ENCODE assay signal across 25 cellular contexts in the genomic region with DNA sequence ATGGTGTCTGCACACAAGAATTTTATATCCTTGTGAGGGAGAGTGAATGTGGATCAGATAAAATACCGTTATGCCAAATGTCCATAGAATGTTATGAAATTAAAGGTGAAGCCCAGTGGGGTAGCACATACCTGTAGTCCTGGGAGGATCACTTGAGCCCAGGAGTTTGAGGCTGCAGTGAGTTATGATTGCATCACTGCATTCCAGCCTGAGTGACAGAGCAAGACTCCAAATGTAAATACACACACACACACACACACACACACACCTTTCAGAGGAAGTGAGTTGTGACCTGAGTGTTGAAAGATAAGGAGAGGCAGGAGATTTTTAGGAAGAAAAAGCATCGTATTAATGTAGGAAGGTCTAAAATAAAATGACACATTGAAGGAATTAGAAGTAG. TPM values are rescaled to one million over a fixed set of nuclear protein-coding genes. Genes with fewer than 3 reads are reported as not detected.
DNase-seq lines count a peak whose midpoint lies in the region; ATAC-seq and TF ChIP-seq lines count a peak whose summit lies in the region.
"Had no signal": no experiment of that assay in that cellular context is flagged by ENCODE, and none has a peak within 500 bp of the region (broad histone marks: within the 10 kb centered on the region; RNA-seq: fewer than 3 reads in every experiment).

No MANE protein-coding gene starts in this region.

- in situ Hi-C loops in Caki2 (cut with HindIII; ENCODE audit: low pct_unique_long_range_greater_than_20kb, low sequenced_read_pairs) = no loop called here

- TF ChIP-seq CTCF in epithelial cell of esophagus (IDR thresholded peaks at IDR 0.05; ENCODE audit: insufficient read depth, low read depth, low read length, missing control alignments) = no peak

- peaks cover 26 to 56% of the 10 kb centered on the region in 2 donors for H3K36me3 Mint-ChIP-seq in CD4-positive, alpha-beta memory T cell
- peaks cover 18% of the 10 kb centered on the region for H3K36me3 Mint-ChIP-seq in activated CD4-positive, alpha-beta T cell treated with anti-CD3 and anti-CD28 coated beads for 36 hours (ENCODE audit: low read depth)

- H3K27ac Mint-ChIP-seq in CD4-positive, alpha-beta memory T cell = peak overlapping the region in 1 of 7 donors; percentile 3
- no peak overlapping the region for H3K27ac Mint-ChIP-seq in activated CD4-positive, alpha-beta T cell treated with anti-CD3 and anti-CD28 coated beads for 36 hours
- H3K27ac Mint-ChIP-seq: activated naive CD4-positive, alpha-beta T cell treated with anti-CD3 and anti-CD28 coated beads, Interleukin-2, amount 10 ng/mL, durations not matched to agents 7 days and 5 days; activated T-cell treated with anti-CD3 and anti-CD28 coated beads, Interleukin-2, amount 50 U/mL, for 72 hours; nephron; stimulated activated effector memory CD8-positive, alpha-beta T cell treated with anti-CD3 and anti-CD28 coated beads, Interleukin-12 subunit alpha, Interleukin-12 subunit beta, amount 100 ng/mL, for 72 hours had no signal

- no peaks in the 10 kb centered on the region for H3K9me3 ChIP-seq in CD4-positive, alpha-beta memory T cell (ENCODE audit: control insufficient read depth in 1 of 2, low read length in 2 of 2)
- H3K9me3 ChIP-seq: A549, suprapubic skin had no signal

- CTCF ChIA-PET in CD4-positive, alpha-beta memory T cell (lab: Charles Lee; ENCODE audit: partially characterized antibody) = no interaction called here
- CTCF ChIA-PET in activated CD4-positive, alpha-beta T cell treated with anti-CD3 and anti-CD28 coated beads for 36 hours (lab: Charles Lee) = no interaction called here

- H3K4me3 ChIP-seq in epithelial cell of esophagus (ENCODE audit: low read length) = no peak overlapping the region
- no peak overlapping the region for H3K4me3 ChIP-seq in CD4-positive, alpha-beta memory T cell (ENCODE audit: low read length in 2 of 2)
- H3K4me3 ChIP-seq: A549, GM23248, suprapubic skin had no signal

- ATAC-seq in left lobe of liver = peak; percentile 57
- ATAC-seq in HG03378 (IDR thresholded peaks at IDR 0.05; ENCODE audit: unreplicated experiment) = no peak
- no peak for ATAC-seq in activated CD4-positive, alpha-beta T cell treated with anti-CD3 and anti-CD28 coated beads for 36 hours
- ATAC-seq: A549; activated CD4-positive, CD25-positive, alpha-beta regulatory T cell treated with anti-CD3 and anti-CD28 coated beads, Interleukin-2, amount 50 U/mL, for 24 hours; activated T-cell treated with anti-CD3 and anti-CD28 coated beads, Interleukin-2, amount 50 U/mL, for 72 hours; stimulated activated effector memory CD8-positive, alpha-beta T cell treated with anti-CD3 and anti-CD28 coated beads, Interleukin-12 subunit alpha, Interleukin-12 subunit beta, amount 100 ng/mL, for 72 hours had no signal

- no peaks in the 10 kb centered on the region for H3K9me3 Mint-ChIP-seq in CD4-positive, alpha-beta memory T cell
- H3K9me3 Mint-ChIP-seq in activated CD4-positive, alpha-beta T cell treated with anti-CD3 and anti-CD28 coated beads for 36 hours (ENCODE audit: low read depth) = no peaks in the 10 kb centered on the region
- H3K9me3 Mint-ChIP-seq: activated naive CD4-positive, alpha-beta T cell treated with anti-CD3 and anti-CD28 coated beads, Interleukin-2, amount 10 ng/mL, durations not matched to agents 7 days and 5 days; activated T-cell treated with anti-CD3 and anti-CD28 coated beads, Interleukin-2, amount 50 U/mL, for 72 hours; nephron; stimulated activated effector memory CD8-positive, alpha-beta T cell treated with anti-CD3 and anti-CD28 coated beads, Interleukin-12 subunit alpha, Interleukin-12 subunit beta, amount 100 ng/mL, for 72 hours had no signal

- peaks cover 11% of the 10 kb centered on the region for H3K36me3 ChIP-seq in CD4-positive, alpha-beta memory T cell (ENCODE audit: insufficient read depth, low read length)

- H3K27ac ChIP-seq in CD4-positive, alpha-beta memory T cell (ENCODE audit: low read depth, low read length) = no peak overlapping the region
- H3K27ac ChIP-seq: A549, GM23248, parathyroid adenoma, suprapubic skin had no signal

- POLR2A ChIA-PET in CD4-positive, alpha-beta memory T cell (lab: Charles Lee; ENCODE audit: partially characterized antibody) = no interaction called here
- POLR2A ChIA-PET in activated CD4-positive, alpha-beta T cell treated with anti-CD3 and anti-CD28 coated beads for 36 hours (lab: Charles Lee) = no interaction called here

- H3K4me1 Mint-ChIP-seq in CD4-positive, alpha-beta memory T cell = no peaks in the 10 kb centered on the region
- H3K4me1 Mint-ChIP-seq in activated CD4-positive, alpha-beta T cell treated with anti-CD3 and anti-CD28 coated beads for 36 hours = no peaks in the 10 kb centered on the region
- H3K4me1 Mint-ChIP-seq: activated naive CD4-positive, alpha-beta T cell treated with anti-CD3 and anti-CD28 coated beads, Interleukin-2, amount 10 ng/mL, durations not matched to agents 7 days and 5 days; nephron; stimulated activated effector memory CD8-positive, alpha-beta T cell treated with anti-CD3 and anti-CD28 coated beads, Interleukin-12 subunit alpha, Interleukin-12 subunit beta, amount 100 ng/mL, for 72 hours had no signal

- no peaks in the 10 kb centered on the region for H3K27me3 ChIP-seq in CD4-positive, alpha-beta memory T cell (ENCODE audit: insufficient read depth, low read length)
- H3K27me3 ChIP-seq: suprapubic skin had no signal

- no peaks in the 10 kb centered on the region for H3K4me1 ChIP-seq in CD4-positive, alpha-beta memory T cell (ENCODE audit: insufficient read depth, low read length)
- H3K4me1 ChIP-seq: parathyroid adenoma, suprapubic skin had no signal

- H3K27me3 Mint-ChIP-seq in CD4-positive, alpha-beta memory T cell = no peaks in the 10 kb centered on the region
- H3K27me3 Mint-ChIP-seq in activated CD4-positive, alpha-beta T cell treated with anti-CD3 and anti-CD28 coated beads for 36 hours = no peaks in the 10 kb centered on the region
- H3K27me3 Mint-ChIP-seq: activated naive CD4-positive, alpha-beta T cell treated with anti-CD3 and anti-CD28 coated beads, Interleukin-2, amount 10 ng/mL, durations not matched to agents 7 days and 5 days had no signal

- DNase-seq in Caki2 (ENCODE audit: low read depth) (peak; percentile 17), M059J (ENCODE audit: low read depth) (peak; percentile 48), epithelial cell of esophagus (ENCODE audit: low read depth) (peak; percentile 86), left lobe of liver (ENCODE audit: low spot score) (no peak), cardiac septum (ENCODE audit: low spot score) (no peak)
- no peak for DNase-seq in CD4-positive, alpha-beta memory T cell
- DNase-seq in activated CD4-positive, alpha-beta T cell treated with anti-CD3 and anti-CD28 coated beads for 36 hours = no peak
- DNase-seq: activated naive CD4-positive, alpha-beta T cell treated with anti-CD3 and anti-CD28 coated beads, Interleukin-2, amount 10 ng/mL, durations not matched to agents 7 days and 5 days; activated T-cell treated with anti-CD3 and anti-CD28 coated beads, Interleukin-2, amount 50 U/mL, for 72 hours; aorta; cortex of kidney; GF-D8; GM23248; kidney; midbrain; NCI-H1417 treated with DMSO at 0.1 percent for 48 hours; NCI-H2171; NCI-H526 treated with DMSO at 0.1 percent for 48 hours had no signal

- no peak overlapping the region for H3K4me3 Mint-ChIP-seq in CD4-positive, alpha-beta memory T cell
- no peak overlapping the region for H3K4me3 Mint-ChIP-seq in activated CD4-positive, alpha-beta T cell treated with anti-CD3 and anti-CD28 coated beads for 36 hours
- H3K4me3 Mint-ChIP-seq: activated naive CD4-positive, alpha-beta T cell treated with anti-CD3 and anti-CD28 coated beads, Interleukin-2, amount 10 ng/mL, durations not matched to agents 7 days and 5 days; activated T-cell treated with anti-CD3 and anti-CD28 coated beads, Interleukin-2, amount 50 U/mL, for 72 hours; nephron; stimulated activated effector memory CD8-positive, alpha-beta T cell treated with anti-CD3 and anti-CD28 coated beads, Interleukin-12 subunit alpha, Interleukin-12 subunit beta, amount 100 ng/mL, for 72 hours had no signal

- intact Hi-C loops in cardiac septum (cut with DNase I) = no loop called here
- intact Hi-C loops in CD4-positive, alpha-beta memory T cell (cut with micrococcal nuclease) = no loop called here
- intact Hi-C loops in activated CD4-positive, alpha-beta T cell treated with anti-CD3 and anti-CD28 coated beads for 36 hours (cut with DNase I, micrococcal nuclease) = no loop called here

RNA-seq across cellular contexts. Expression of a gene that starts 28.1 kb away (rescaled TPM):
- total RNA-seq in Caki2 (2014; rRNA removed; shearing (Covaris generic); ENCODE audit: low replicate concordance) = 1.4 and 4.2 TPM in 2 replicates
- total RNA-seq in M059J (2014; rRNA removed; shearing (Covaris generic)) = 0.64 and 1.6 TPM in 2 replicates
- total RNA-seq in left lobe of liver = 0.40 TPM
- not detected for total RNA-seq in cardiac septum
- not detected for total RNA-seq in CD4-positive, alpha-beta memory T cell
- polyA plus RNA-seq in CD4-positive, alpha-beta memory T cell = under 1 TPM in 1 of 2 donors, not detected in 1; 0.03 TPM
- under 1 TPM; 0.11 to 0.25 TPM for total RNA-seq in activated CD4-positive, alpha-beta T cell treated with anti-CD3 and anti-CD28 coated beads for 36 hours
- total RNA-seq: GM23248 had no signal

Comparison
In these comparisons a context has a peak if more than half of its experiments do, and no peak if none do; other contexts are left out.
1. DNase-seq: peak in Caki2 (single experiment), M059J (single experiment) and epithelial cell of esophagus (single experiment); none in left lobe of liver (single experiment), cardiac septum (single experiment), CD4-positive, alpha-beta memory T cell (0 of 5) and activated CD4-positive, alpha-beta T cell treated with anti-CD3 and anti-CD28 coated beads for 36 hours (single experiment).